Comparison of ENCODE assay signal across 1 cellular context in the genomic region with DNA sequence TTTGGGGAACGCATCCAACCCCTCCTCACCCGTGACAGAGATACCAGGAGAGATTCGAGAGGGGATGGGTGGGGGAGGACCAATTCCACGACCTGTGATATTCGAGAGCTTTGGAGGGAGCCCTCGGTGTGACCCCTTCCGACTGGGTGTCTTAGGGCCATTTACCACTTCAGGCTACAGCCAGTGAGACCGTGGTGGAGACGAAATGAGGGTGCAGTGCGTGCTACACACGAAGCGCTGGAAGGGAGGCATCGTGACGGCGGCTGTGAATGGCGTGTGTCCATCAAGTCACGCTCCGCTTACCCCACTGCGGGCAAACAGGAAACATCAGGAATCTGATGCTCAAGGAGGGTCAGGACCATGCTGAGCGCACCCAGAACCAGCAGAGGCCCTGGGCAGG.
TF ChIP-seq lines count a peak whose summit lies in the region.

No MANE protein-coding gene starts in this region.

TF ChIP-seq in GM23338, 12 proteins besides CTCF, POLR2A, EP300 and RAD21 (continued from another document):
- TF ChIP-seq REST (IDR thresholded peaks at IDR 0.05; ENCODE audit: unreplicated experiment) (no peak), EZH2phosphoT487 (IDR thresholded peaks at IDR 0.05; ENCODE audit: unreplicated experiment) (no peak), ZNF331 (CRISPR knock-in tag; IDR thresholded peaks at IDR 0.05; ENCODE audit: low read depth) (no peak), EZH2 (IDR thresholded peaks at IDR 0.05; ENCODE audit: low read depth, unreplicated experiment) (no peak), STAT1 (IDR thresholded peaks at IDR 0.05; ENCODE audit: unreplicated experiment) (no peak), POLR2AphosphoS5 (IDR thresholded peaks at IDR 0.05; ENCODE audit: low read depth) (no peak), NANOG (IDR thresholded peaks at IDR 0.05; ENCODE audit: borderline replicate concordance) (no peak), JUNB (IDR thresholded peaks at IDR 0.05; ENCODE audit: unreplicated experiment) (no peak), ZNF462 (CRISPR knock-in tag; IDR thresholded peaks at IDR 0.05) (no peak)
